Comparison of ENCODE assay signal across 35 cellular contexts in genomic region chr17:28388106-28388505, GRCh38. TPM values are rescaled to one million over a fixed set of nuclear protein-coding genes. Genes with fewer than 3 reads are reported as not detected.
"Had no signal": no experiment of that assay in that cellular context is flagged by ENCODE, and none has a peak within 500 bp of the region (broad histone marks: within the 10 kb centered on the region; RNA-seq: fewer than 3 reads in every experiment).

No MANE protein-coding gene starts in this region.

- H2AFZ ChIP-seq: PC-9 had no signal

- H3K4me3 ChIP-seq: MG63, PC-9, SJSA1 had no signal

- DNase-seq: Kasumi-1, KG1, MG63, NCI-H1048, NCI-H1092 treated with DMSO at 0.1 percent for 48 hours, NCI-H1105 treated with DMSO at 0.1 percent for 48 hours, NCI-H1417, NCI-H1436, NCI-H146, NCI-H1694, NCI-H187, NCI-H1930, NCI-H2029 treated with DMSO at 0.1 percent for 48 hours, NCI-H2081 treated with DMSO at 0.1 percent for 48 hours, NCI-H2107, NCI-H2171, NCI-H226, NCI-H446 treated with DMSO at 0.1 percent for 48 hours, NCI-H510A, NCI-H524, NCI-H526, NCI-H69, NCI-H748 treated with DMSO at 0.1 percent for 48 hours, NCI-H82, PC-9, Right ventricle myocardium superior, SHP77 treated with DMSO at 0.1 percent for 48 hours, SK-N-SH, SW 1271 had no signal

- H3K27ac ChIP-seq: PC-9, RWPE1, SJSA1 had no signal

- ATAC-seq: Panc1 had no signal

- H3K27me3 ChIP-seq: MG63, SJSA1 had no signal

- H3K9me3 ChIP-seq: MG63, SJSA1, SK-N-SH had no signal

- H3K9ac ChIP-seq: SK-N-SH had no signal

- H3K4me2 ChIP-seq: PC-9, SK-N-SH had no signal

- H3K4me1 ChIP-seq: SJSA1 had no signal

RNA-seq across cellular contexts. Expression of gene VTN, which starts 18.0 kb away (rescaled TPM):
- total RNA-seq: M059J, PC-9 had no signal

RNA-seq across cellular contexts. Expression of gene SEBOX, which starts 23.1 kb away (rescaled TPM):
- total RNA-seq: M059J, OCI-LY7, PC-9, Right ventricle myocardium superior, RPMI7951, SJSA1 had no signal
- polyA plus RNA-seq: SK-N-SH had no signal
